ENCODE assay signal across 11 cellular contexts in the genomic region with DNA sequence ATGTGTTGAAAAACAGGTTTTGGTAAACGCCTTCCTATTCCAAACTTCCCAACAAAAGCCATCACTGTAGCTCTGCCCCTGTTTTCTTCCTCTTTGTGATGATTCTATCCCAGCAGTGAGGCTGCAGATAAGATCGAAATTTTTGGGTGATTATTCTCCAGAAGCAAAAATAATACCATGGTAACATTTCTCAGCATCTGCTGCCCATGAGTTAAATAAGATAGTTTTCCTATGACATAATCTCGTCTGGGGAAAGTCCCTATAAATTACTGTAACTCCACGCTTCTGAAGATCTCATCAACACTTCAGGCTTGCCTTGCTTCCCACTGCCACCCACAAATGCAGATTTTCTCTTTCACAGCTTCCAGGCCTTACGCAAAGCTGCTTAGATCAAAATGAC. TPM values are rescaled to one million over a fixed set of nuclear protein-coding genes. Genes with fewer than 3 reads are reported as not detected.
A peak's percentile ranks its signal among the peaks of the same experiment; 100 is the strongest.
DNase-seq lines count a peak whose midpoint lies in the region; ATAC-seq, FAIRE-seq and TF ChIP-seq lines count a peak whose summit lies in the region.
"Had no signal": no experiment of that assay in that cellular context is flagged by ENCODE, and none has a peak within 500 bp of the region (broad histone marks: within the 10 kb centered on the region; RNA-seq: fewer than 3 reads in every experiment).

No MANE protein-coding gene starts in this region.

- no peaks in the 10 kb centered on the region for H3K9me1 ChIP-seq in K562 (ENCODE audit: control insufficient read depth, insufficient read depth, low read length)

- no peak overlapping the region for H3K18ac ChIP-seq in mesendoderm (ENCODE audit: low read length)

- H3K9me3 ChIP-seq in K562 (replicated peaks; ENCODE audit: control insufficient read depth, insufficient read depth, low read depth, low read length), result no peaks in the 10 kb centered on the region

- CTCF ChIA-PET in K562 (lab: Yijun Ruan, JAX; ENCODE audit: low intra/inter-chr PET ratio), result no interaction called here

- 22% methylated on average over 5 of the region's 5 CpGs for WGBS in K562 (ENCODE audit: insufficient coverage, low coverage, missing lambda C conversion rate)
- WGBS in mesendoderm (ENCODE audit: extremely low coverage, insufficient coverage, low lambda C conversion rate), result no CpG with 5 or more reads among the region's 5 CpGs

- H2BK5ac ChIP-seq in mesendoderm (ENCODE audit: low read length), result no peak overlapping the region

- H2BK15ac ChIP-seq in mesendoderm (replicated peaks; ENCODE audit: low read depth), result no peak overlapping the region

- no peak overlapping the region for H3K56ac ChIP-seq in mesendoderm (ENCODE audit: low read length)

- TF ChIP-seq POLR2A in K562 (conservative IDR thresholded peaks at IDR 0.05), result no peak

- H3K27ac ChIP-seq in K562 (ENCODE audit: extremely low read depth, low read depth, low read length) (peak overlapping the region; percentile 81), mesendoderm (ENCODE audit: low read depth, low read length) (no peak overlapping the region)

- no peak overlapping the region for H4K8ac ChIP-seq in mesendoderm (ENCODE audit: low read depth, low read length)

- H3K79me1 ChIP-seq in mesendoderm (ENCODE audit: low read length), result no peaks in the 10 kb centered on the region

- H3K79me2 ChIP-seq in K562 (ENCODE audit: control insufficient read depth, insufficient read depth, low read length), result peaks cover 7% of the 10 kb centered on the region
- no peaks in the 10 kb centered on the region for H3K79me2 ChIP-seq in mesendoderm (ENCODE audit: control insufficient read depth, insufficient read depth, low read length)

- TF ChIP-seq CTCF in AG09309 (IDR thresholded peaks at IDR 0.05; ENCODE audit: control insufficient read depth, insufficient read depth, low read depth, low read length, missing control alignments), result no peak
- TF ChIP-seq CTCF in K562 (IDR thresholded peaks at IDR 0.05 in 2 of 3, conservative IDR thresholded peaks at IDR 0.05 in 1 of 3; ENCODE audit: insufficient read depth in 2 of 3, low read depth in 1 of 3, low read length in 3 of 3), result no peak
- TF ChIP-seq CTCF in omental fat pad (IDR thresholded peaks at IDR 0.05), result no peak

- H3K4me3 ChIP-seq in AG09309 (ENCODE audit: control insufficient read depth, low read depth, low read length), result no peak overlapping the region
- no peak overlapping the region for H3K4me3 ChIP-seq in K562
- no peak overlapping the region for H3K4me3 ChIP-seq in mesendoderm (ENCODE audit: low read length)

- H4K20me1 ChIP-seq in K562 (replicated peaks; ENCODE audit: control insufficient read depth, insufficient read depth, low read length), result no peaks in the 10 kb centered on the region

- intact Hi-C loops in K562 (cut with micrococcal nuclease), result loop anchor here (1.0 to 5.0 kb wide), 2 partner anchors 48 to 54 kb away; no protein-coding TSS in a partner anchor

- no peak overlapping the region for H3K23ac ChIP-seq in mesendoderm (ENCODE audit: low read length)

- TF ChIP-seq RAD21 in K562 (CRISPR knock-in tag; conservative IDR thresholded peaks at IDR 0.05 in 1 of 2, IDR thresholded peaks at IDR 0.05 in 1 of 2), result no peak

- H3K27me3 ChIP-seq in K562 (ENCODE audit: control insufficient read depth in 2 of 2, insufficient read depth in 2 of 2, low read length in 2 of 2) (no peaks in the 10 kb centered on the region), mesendoderm (ENCODE audit: insufficient read depth, low read length, poor library complexity) (no peaks in the 10 kb centered on the region)

- peak overlapping the region in 1 of 2 experiments; percentile 17; a peak in 1 of 4 replicates for H3K9ac ChIP-seq in K562 (ENCODE audit: insufficient read depth in 1 of 2, low read depth in 2 of 2, low read length in 2 of 2)
- no peak overlapping the region for H3K9ac ChIP-seq in mesendoderm (ENCODE audit: low read length)

- H4K5ac ChIP-seq in mesendoderm (ENCODE audit: low read length), result no peak overlapping the region

- DNase-seq in AG09309 (ENCODE audit: low read depth) (peak; percentile 63), HT1080 (ENCODE audit: low read depth) (peak; percentile 67), K562 (ENCODE audit: extremely low read depth in 1 of 4, low spot score in 3 of 4) (no peak), mesendoderm (peak; percentile 48), omental fat pad (ENCODE audit: low spot score) (no peak), SIG-M5 treated with dmso at 0.1 percent for 504 hours (lab: John Stamatoyannopoulos, UW; ENCODE audit: unreplicated experiment) (no peak)
- DNase-seq: activated CD8-positive, alpha-beta T cell treated with anti-CD3 and anti-CD28 coated beads for 36 hours; foreskin melanocyte; substantia nigra had no signal

- in situ Hi-C loops in K562 (cut with MboI), result no loop called here

- H2AFZ ChIP-seq in K562 (ENCODE audit: low read depth, low read length), result peak overlapping the region; percentile 72

- no peak for ATAC-seq in K562
- no peak for ATAC-seq in omental fat pad (ENCODE audit: low FRiP score)
- no peak for ATAC-seq in HG03108 (IDR thresholded peaks at IDR 0.05; ENCODE audit: unreplicated experiment)
- ATAC-seq in GM21515 (IDR thresholded peaks at IDR 0.05; ENCODE audit: unreplicated experiment), result no peak
- ATAC-seq: activated CD8-positive, alpha-beta T cell treated with anti-CD3 and anti-CD28 coated beads for 36 hours had no signal

- H2BK120ac ChIP-seq in mesendoderm (ENCODE audit: low read depth, low read length), result no peak overlapping the region

- no TSS peak for BruUV-seq in K562 (replicated peaks; lab: Mats Ljungman, UMichigan)

- POLR2A ChIA-PET in K562 (lab: Yijun Ruan, JAX), result interaction anchor here (0.6 to 0.7 kb wide), 4 partner anchors 16 to 213 kb away, joined by 3 read pairs; no protein-coding TSS in a partner anchor

- H3K4ac ChIP-seq in mesendoderm (ENCODE audit: low read depth, low read length), result no peak overlapping the region

- no peak for TF ChIP-seq EP300 in K562 (IDR thresholded peaks at IDR 0.05; ENCODE audit: low read length)

- FAIRE-seq in K562 (lab: Jason Lieb, UNC), result no peak

- H3K36me3 ChIP-seq in K562 (ENCODE audit: control insufficient read depth, insufficient read depth, low read length) (no peaks in the 10 kb centered on the region), mesendoderm (ENCODE audit: control insufficient read depth, insufficient read depth, low read length) (no peaks in the 10 kb centered on the region)

- peak overlapping the region; percentile 32; the same call in 1 of the 2 replicates for H3K4me2 ChIP-seq in K562 (ENCODE audit: insufficient read depth, low read length)
- no peak overlapping the region for H3K4me2 ChIP-seq in mesendoderm (ENCODE audit: low read length)

- no peak overlapping the region for H2AK5ac ChIP-seq in mesendoderm (ENCODE audit: low read length)

- peaks cover 4 to 43% of the 10 kb centered on the region in 2 experiments for H3K4me1 ChIP-seq in K562 (replicated peaks in 1 of 2; ENCODE audit: control insufficient read depth in 2 of 2, insufficient read depth in 2 of 2, low read length in 2 of 2)
- H3K4me1 ChIP-seq in mesendoderm (ENCODE audit: control insufficient read depth, low read depth, low read length), result no peaks in the 10 kb centered on the region

TF ChIP-seq in K562, 482 proteins besides CTCF, POLR2A, EP300 and RAD21 (continues in another document):
- no peak for TF ChIP-seq THRAP3 (IDR thresholded peaks at IDR 0.05; ENCODE audit: borderline replicate concordance)
- TF ChIP-seq PML (IDR thresholded peaks at IDR 0.05; ENCODE audit: low read length), result no peak
- TF ChIP-seq, protein P1, sequence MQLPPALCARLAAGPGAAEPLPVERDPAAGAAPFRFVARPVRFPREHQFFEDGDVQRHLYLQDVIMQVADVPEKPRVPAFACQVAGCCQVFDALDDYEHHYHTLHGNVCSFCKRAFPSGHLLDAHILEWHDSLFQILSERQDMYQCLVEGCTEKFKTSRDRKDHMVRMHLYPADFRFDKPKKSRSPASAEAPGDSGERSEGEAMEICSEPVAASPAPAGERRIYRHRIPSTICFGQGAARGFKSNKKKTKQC (CRISPR knock-in tag; IDR thresholded peaks at IDR 0.05), result no peak
- peak; percentile 49; the same call in 1 of the 2 replicates for TF ChIP-seq JUN (IDR thresholded peaks at IDR 0.05; ENCODE audit: borderline replicate concordance, low read depth, low read length)
- TF ChIP-seq JUN (CRISPR knock-in tag; IDR thresholded peaks at IDR 0.05; ENCODE audit: borderline replicate concordance), result no peak
- no peak for TF ChIP-seq CBX8 (IDR thresholded peaks at IDR 0.05; ENCODE audit: borderline replicate concordance, extremely low read depth, low read depth, low read length, poor library complexity, severe bottlenecking)

RNA-seq across cellular contexts. Expression of gene PTPRB, which starts 24.5 kb away (rescaled TPM):
- total RNA-seq in HT1080 (2014; rRNA removed; shearing (Covaris generic)), result 0.77 and 0.87 TPM in 2 replicates
- polyA plus RNA-seq in HT1080 (2015; cell fraction: cytosol; rRNA removed), result 2.1 and 2.5 TPM in 2 replicates
- polyA plus RNA-seq in HT1080 (2015; cell fraction: nucleus; rRNA removed), result 4.6 and 5.6 TPM in 2 replicates
- total RNA-seq in K562 (2011; cell fraction: chromatin; rRNA removed; ENCODE audit: low replicate concordance), result 9.2 and 18.5 TPM in 2 replicates
- total RNA-seq in K562 (2011; cell fraction: nucleolus; rRNA removed), result 6.3 and 6.6 TPM in 2 replicates
- 8.2 and 9.1 TPM in 2 replicates for total RNA-seq in K562 (2011; cell fraction: nucleoplasm; rRNA removed)
- total RNA-seq in K562 (2014; rRNA removed) (2.1 and 2.4 TPM in 2 replicates), K562 (2014; rRNA removed; fragmentation: Illumina TruSeq; extraction: Trizol) (3.8 and 4.5 TPM in 2 replicates), K562 (2015; rRNA removed; fragmentation: Illumina TruSeq; extraction: Trizol) (5.9 and 6.2 TPM in 2 replicates), K562 (2021) (4.2 and 4.8 TPM in 2 replicates), omental fat pad (100 to 1,000 TPM in 1 of 4 donors, 10 to 100 TPM in 3; 14.8 to 165 (median 55.6) TPM)
- polyA plus RNA-seq in K562 (2011; rRNA removed) (1.5 and 1.6 TPM in 2 replicates), K562 (2014; fragmentation: Illumina TruSeq; extraction: Trizol) (3.1 and 3.3 TPM in 2 replicates), K562 (2014; fragmentation: Nextera tagmentation; extraction: Ambion mirVana) (under 1 TPM; 0.46 to 0.59 TPM), K562 (2014; rRNA removed) (3.1 and 4.0 TPM in 2 replicates)
- 0.49 and 0.72 TPM in 2 replicates for polyA plus RNA-seq in K562 (2011; cell fraction: cytosol; rRNA removed)
- polyA plus RNA-seq in K562 (2011; cell fraction: nucleus; rRNA removed), result 2.5 and 2.9 TPM in 2 replicates
- polyA plus RNA-seq in K562 (2012), result 6.6 and 8.6 TPM in 2 replicates
- polyA minus RNA-seq in K562 (2011; rRNA and poly(A)+ RNA removed), result 3.5 and 5.0 TPM in 2 replicates
- polyA minus RNA-seq in K562 (2011; cell fraction: cytosol; rRNA and poly(A)+ RNA removed), result 0.64 and 0.76 TPM in 2 replicates
- 2.4 and 4.9 TPM in 2 replicates for polyA minus RNA-seq in K562 (2011; cell fraction: nucleus; rRNA and poly(A)+ RNA removed)
- 0.18 TPM for polyA plus RNA-seq in mesendoderm (2013, experiment 1 of 2)
- polyA plus RNA-seq in mesendoderm (2013, experiment 2 of 2), result 0.21 TPM
- total RNA-seq: activated CD8-positive, alpha-beta T cell treated with anti-CD3 and anti-CD28 coated beads for 36 hours had no signal

Comparison
In these comparisons a context has a peak if more than half of its experiments do, and no peak if none do; other contexts are left out.
1. DNase-seq: peak in AG09309 (single experiment), HT1080 (single experiment) and mesendoderm (single experiment); none in K562 (0 of 4), omental fat pad (single experiment) and SIG-M5 treated with dmso at 0.1 percent for 504 hours (single experiment).